In genomic region chr3:124887177-124887995, GRCh38 we compare ENCODE assay signal across 8 cellular contexts. TPM values are rescaled to one million over a fixed set of nuclear protein-coding genes. Genes with fewer than 3 reads are reported as not detected.
DNase-seq lines count a peak whose midpoint lies in the region; ATAC-seq and TF ChIP-seq lines count a peak whose summit lies in the region.

TSS of gene ITGB5 (minus strand) at chr3:124887365. CDS start at chr3:124887000, 365 bp downstream.

- no peaks in the 10 kb centered on the region for H3K9me3 ChIP-seq in right cardiac atrium (ENCODE audit: control insufficient read depth, low read length)

- in situ Hi-C loops in astrocyte of the spinal cord (cut with HindIII; ENCODE audit: low sequenced_read_pairs), result no loop called here

- intact Hi-C loops in right cardiac atrium (cut with DNase I), result loop anchor here in 1 of 4 donors (5.0 kb wide), 3 partner anchors 40 to 115 kb away; no protein-coding TSS in a partner anchor

- no peaks in the 10 kb centered on the region for H3K36me3 Mint-ChIP-seq in progenitor cell of endocrine pancreas (ENCODE audit: insufficient read depth)

- H3K27me3 Mint-ChIP-seq in progenitor cell of endocrine pancreas, result peaks cover 10% of the 10 kb centered on the region

- H3K27ac ChIP-seq in right cardiac atrium (ENCODE audit: low read length), result peak within 1 kb of the TSS; percentile 26

- H3K4me3 Mint-ChIP-seq in progenitor cell of endocrine pancreas (ENCODE audit: low read depth), result peak within 1 kb of the TSS; percentile 78

- H3K27ac Mint-ChIP-seq in progenitor cell of endocrine pancreas, result peak within 1 kb of the TSS; percentile 86

- H3K27me3 ChIP-seq in right cardiac atrium (ENCODE audit: control insufficient read depth, insufficient read depth), result no peaks in the 10 kb centered on the region

- 5% methylated on average over 79 of the region's 79 CpGs for WGBS in right cardiac atrium

- H3K4me3 ChIP-seq in AG09309 (ENCODE audit: control insufficient read depth, low read depth, low read length) (peak within 1 kb of the TSS; percentile 65), astrocyte of the spinal cord (ENCODE audit: low read depth, low read length) (peak within 1 kb of the TSS; percentile 63), right cardiac atrium (ENCODE audit: low read length) (peak within 1 kb of the TSS; percentile 86)

- TF ChIP-seq CTCF in AG09309 (IDR thresholded peaks at IDR 0.05; ENCODE audit: control insufficient read depth, insufficient read depth, low read depth, low read length, missing control alignments) (no peak), astrocyte of the spinal cord (IDR thresholded peaks at IDR 0.05; ENCODE audit: low read depth, low read length) (no peak), progenitor cell of endocrine pancreas (IDR thresholded peaks at IDR 0.05; ENCODE audit: unreplicated experiment) (no peak)

- H3K4me1 ChIP-seq in right cardiac atrium (ENCODE audit: control insufficient read depth, insufficient read depth, low read length), result peaks cover 3% of the 10 kb centered on the region

- peaks cover 21% of the 10 kb centered on the region for H3K4me1 Mint-ChIP-seq in progenitor cell of endocrine pancreas (ENCODE audit: low read depth)

- no peak for DNase-seq in AG09309 (ENCODE audit: low read depth)
- peak; percentile 83 for DNase-seq in RPMI8226
- peak; percentile 82 for DNase-seq in astrocyte of the spinal cord (ENCODE audit: low read depth, low spot score)
- peak; percentile 88 to 94 (median 94) for DNase-seq in right cardiac atrium
- peak; percentile 64 for DNase-seq in progenitor cell of endocrine pancreas (ENCODE audit: low spot score, unreplicated experiment)
- DNase-seq in KG1 (lab: John Stamatoyannopoulos, UW), result no peak

- no peaks in the 10 kb centered on the region for H3K9me3 Mint-ChIP-seq in progenitor cell of endocrine pancreas (ENCODE audit: low read depth)

- ATAC-seq in GM18858 (IDR thresholded peaks at IDR 0.05; ENCODE audit: unreplicated experiment), result peak; percentile 39
- peak; percentile 54 for ATAC-seq in HG03139 (IDR thresholded peaks at IDR 0.05; ENCODE audit: unreplicated experiment)
- peak; percentile 92 to 95 for ATAC-seq in right cardiac atrium

RNA-seq across cellular contexts. Expression of gene ITGB5, which starts in this region (rescaled TPM):
- total RNA-seq in right cardiac atrium (100 to 1,000 TPM; 107 to 170 (median 126) TPM), progenitor cell of endocrine pancreas (58.8 and 65.4 TPM in 2 replicates)
- polyA plus RNA-seq in right cardiac atrium, result 39.0 TPM

Comparison
In these comparisons a context has a peak if more than half of its experiments do, and no peak if none do; other contexts are left out.
1. DNase-seq: peak in RPMI8226 (single experiment), astrocyte of the spinal cord (single experiment), right cardiac atrium (3 of 3) and progenitor cell of endocrine pancreas (single experiment); none in AG09309 (single experiment) and KG1 (single experiment).
2. ATAC-seq: peak in every context shown above with its lines; median percentile 94 in right cardiac atrium; 54 in HG03139; 39 in GM18858.
3. Peak in every context shown above with its lines, with median percentiles within 50 percentile points of each other: H3K4me3 ChIP-seq.